In the genomic region with DNA sequence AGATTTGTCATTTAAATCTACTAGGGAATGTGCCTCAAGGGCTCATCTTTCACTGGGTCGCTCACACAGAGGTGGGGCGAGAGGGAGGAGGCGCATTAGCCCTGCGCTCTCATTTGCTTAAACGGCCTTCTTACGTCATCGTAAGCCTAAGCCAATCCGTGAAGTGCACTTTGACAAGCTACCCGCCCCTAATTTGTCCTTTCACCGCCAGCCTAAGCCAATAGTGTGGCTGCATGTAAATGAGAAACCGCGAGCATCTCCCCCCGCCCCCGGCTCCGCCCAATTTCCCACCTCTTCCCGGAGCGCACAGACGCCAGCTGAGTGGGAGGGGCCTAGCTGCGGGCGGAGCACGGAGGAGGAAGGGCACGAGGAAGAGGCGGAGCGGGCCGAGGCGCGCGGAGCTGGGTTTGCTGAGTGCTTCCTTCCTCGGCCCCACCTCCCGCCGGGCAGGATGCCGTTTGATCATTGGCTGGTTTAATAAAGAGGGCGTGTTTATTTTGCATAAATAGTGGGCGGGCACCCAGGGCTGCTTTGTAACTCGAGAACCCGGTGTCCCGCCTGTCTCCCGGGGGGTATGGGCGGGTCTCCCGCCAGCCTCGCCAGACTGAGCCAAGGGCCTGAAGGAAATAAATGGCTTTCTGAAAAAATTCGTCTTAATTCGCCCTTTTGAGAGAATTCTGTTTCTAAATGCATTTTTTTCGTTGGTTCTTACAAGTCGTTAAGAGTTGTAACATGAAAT, we compare ENCODE assay signal across 9 cellular contexts.
DNase-seq lines count a peak whose midpoint lies in the region; ATAC-seq and TF ChIP-seq lines count a peak whose summit lies in the region.
"Had no signal": no experiment of that assay in that cellular context is flagged by ENCODE, and none has a peak within 500 bp of the region (broad histone marks: within the 10 kb centered on the region; RNA-seq: fewer than 3 reads in every experiment).

No MANE protein-coding gene starts in this region.

- H3K9me3 Mint-ChIP-seq in activated T-cell treated with anti-CD3 and anti-CD28 coated beads, Interleukin-2, amount 50 U/mL, for 72 hours = peaks cover 0 to 3% of the 10 kb centered on the region in 2 donors

- H3K27ac Mint-ChIP-seq in activated T-cell treated with anti-CD3 and anti-CD28 coated beads, Interleukin-2, amount 50 U/mL, for 72 hours = peak overlapping the region; percentile 89

- H3K36me3 ChIP-seq in HAP-1 (replicated peaks) = no peaks in the 10 kb centered on the region
- H3K36me3 ChIP-seq in esophagus muscularis mucosa = no peaks in the 10 kb centered on the region

- peaks cover 37% of the 10 kb centered on the region for H3K27me3 Mint-ChIP-seq in activated T-cell treated with anti-CD3 and anti-CD28 coated beads, Interleukin-2, amount 50 U/mL, for 72 hours (ENCODE audit: low read depth)

- peak; percentile 89 to 93 for ATAC-seq in activated T-cell treated with anti-CD3 and anti-CD28 coated beads, Interleukin-2, amount 50 U/mL, for 72 hours (replicated peaks in 1 of 2)

- WGBS in esophagus muscularis mucosa = 1% methylated on average over 45 of the region's 45 CpGs

- H3K27ac ChIP-seq in esophagus muscularis mucosa (replicated peaks in 1 of 4) = no peak overlapping the region
- H3K27ac ChIP-seq: skin epidermis had no signal

- no peak for TF ChIP-seq POLR2A in esophagus muscularis mucosa (IDR thresholded peaks at IDR 0.05; ENCODE audit: low read depth)

- H3K9me3 ChIP-seq in HAP-1 = no peaks in the 10 kb centered on the region
- no peaks in the 10 kb centered on the region for H3K9me3 ChIP-seq in esophagus muscularis mucosa

- intact Hi-C loops in posterior vena cava (cut with DNase I) (no loop called here), esophagus muscularis mucosa (cut with DNase I) (loop anchor here (5.0 kb wide), 1 partner anchor 1295 kb away; the partner anchor contains the start of gene HOXA7)

- H3K4me1 ChIP-seq in HAP-1 (peaks cover 36% of the 10 kb centered on the region), esophagus muscularis mucosa (peaks cover 3 to 15% (median 13%) of the 10 kb centered on the region in 4 donors)

- peaks cover 3 to 17% of the 10 kb centered on the region in 2 donors for H3K36me3 Mint-ChIP-seq in activated T-cell treated with anti-CD3 and anti-CD28 coated beads, Interleukin-2, amount 50 U/mL, for 72 hours (ENCODE audit: insufficient read depth in 2 of 2)

- in situ Hi-C loops in HAP-1 (cut with MboI; ENCODE audit: low sequenced_read_pairs) = no loop called here

- DNase-seq in GDM1 (lab: John Stamatoyannopoulos, UW) = peak; percentile 98
- peak; percentile 100 for DNase-seq in HAP-1 (ENCODE audit: low spot score in 2 of 2)
- DNase-seq in LNCaP clone FGC (ENCODE audit: low read depth) = peak; percentile 100
- DNase-seq in RKO (ENCODE audit: low spot score) = peak; percentile 100
- peak; percentile 99 to 100 for DNase-seq in activated T-cell treated with anti-CD3 and anti-CD28 coated beads, Interleukin-2, amount 50 U/mL, for 72 hours
- peak; percentile 100 for DNase-seq in fibroblast of the conjunctiva (ENCODE audit: low read depth)
- DNase-seq in posterior vena cava (ENCODE audit: low spot score) = peak; percentile 98
- no peak for DNase-seq in esophagus muscularis mucosa (ENCODE audit: extremely low spot score)

- peak overlapping the region; percentile 5; the same call in 1 of the 2 replicates for H3K4me3 ChIP-seq in HAP-1
- peak overlapping the region; percentile 55 for H3K4me3 ChIP-seq in LNCaP clone FGC (ENCODE audit: low read depth, low read length)
- H3K4me3 ChIP-seq in esophagus muscularis mucosa = peak overlapping the region in 1 of 4 donors; percentile 5

- TF ChIP-seq EP300 in esophagus muscularis mucosa (IDR thresholded peaks at IDR 0.05) = no peak

- peaks cover 50% of the 10 kb centered on the region for H3K4me1 Mint-ChIP-seq in activated T-cell treated with anti-CD3 and anti-CD28 coated beads, Interleukin-2, amount 50 U/mL, for 72 hours (ENCODE audit: low read depth)

- H3K27me3 ChIP-seq in HAP-1 (ENCODE audit: low read depth) = peaks cover 28% of the 10 kb centered on the region
- peaks cover 4 to 100% (median 96%) of the 10 kb centered on the region in 4 donors for H3K27me3 ChIP-seq in esophagus muscularis mucosa

- H3K4me3 Mint-ChIP-seq in activated T-cell treated with anti-CD3 and anti-CD28 coated beads, Interleukin-2, amount 50 U/mL, for 72 hours = peak overlapping the region; percentile 87 to 95

- no peak for TF ChIP-seq CTCF in LNCaP clone FGC (IDR thresholded peaks at IDR 0.05; ENCODE audit: control insufficient read depth, extremely low read depth, insufficient read depth)
- no peak for TF ChIP-seq CTCF in esophagus muscularis mucosa (IDR thresholded peaks at IDR 0.05)
